Comparison of ENCODE assay signal across 14 cellular contexts in the genomic region with DNA sequence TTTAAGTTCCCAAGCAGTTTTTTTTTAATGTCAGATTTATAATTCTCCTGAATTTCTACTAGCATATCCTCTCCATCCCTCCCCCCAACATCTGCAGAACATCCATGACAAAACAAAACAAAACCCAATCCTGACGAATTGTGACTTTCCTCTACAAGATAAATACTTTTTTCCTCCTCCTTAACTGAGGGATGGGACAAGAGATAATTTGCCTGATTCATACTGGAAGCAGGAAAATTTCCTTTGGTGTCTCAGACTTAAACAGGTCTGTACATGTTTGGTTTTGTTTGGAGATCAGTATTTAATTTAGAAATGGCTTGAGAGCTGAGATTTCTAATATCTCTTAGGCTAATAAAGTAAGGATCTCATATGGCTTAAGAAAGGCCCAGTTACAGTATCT. TPM values are rescaled to one million over a fixed set of nuclear protein-coding genes. Genes with fewer than 3 reads are reported as not detected.
DNase-seq lines count a peak whose midpoint lies in the region; ATAC-seq, FAIRE-seq and TF ChIP-seq lines count a peak whose summit lies in the region.
"Had no signal": no experiment of that assay in that cellular context is flagged by ENCODE, and none has a peak within 500 bp of the region (broad histone marks: within the 10 kb centered on the region; RNA-seq: fewer than 3 reads in every experiment).

No MANE protein-coding gene starts in this region.

- DNase-seq in HCT116 (ENCODE audit: low read depth, low spot score): no peak
- peak; percentile 45 for DNase-seq in MCF 10A (ENCODE audit: unreplicated experiment)
- DNase-seq in keratinocyte (ENCODE audit: low read depth, low spot score): no peak
- DNase-seq in gastrocnemius medialis: no peak
- no peak for DNase-seq in SK-N-DZ (ENCODE audit: low spot score)
- no peak for DNase-seq in GM10266 (ENCODE audit: extremely low spot score)
- no peak for DNase-seq in erythroblast (lab: John Stamatoyannopoulos, UW)
- DNase-seq: activated naive CD4-positive, alpha-beta T cell treated with anti-CD3 and anti-CD28 coated beads, Interleukin-2, amount 10 ng/mL, durations not matched to agents 7 days and 5 days; effector CD4-positive, alpha-beta T cell; NCI-H1436 treated with DMSO at 0.1 percent for 48 hours; occipital lobe had no signal

- intact Hi-C loops in HCT116 (cut with micrococcal nuclease): no loop called here
- intact Hi-C loops in MCF 10A (cut with micrococcal nuclease): loop anchor here (1.0 to 10.0 kb wide), 5 partner anchors 32 to 160 kb away; no protein-coding TSS in a partner anchor
- intact Hi-C loops in gastrocnemius medialis (cut with DNase I; ENCODE audit: low total_unique reads): no loop called here

- no peak for ATAC-seq in HCT116
- ATAC-seq in gastrocnemius medialis: no peak
- no peak for ATAC-seq in GM21717 (IDR thresholded peaks at IDR 0.05; ENCODE audit: unreplicated experiment)

- H3K4me2 ChIP-seq in HCT116 (ENCODE audit: low read length): no peak overlapping the region
- H3K4me2 ChIP-seq in keratinocyte (ENCODE audit: control insufficient read depth, extremely low read depth, insufficient read depth, low read depth, low read length): peak overlapping the region; percentile 66

- H3K9me2 ChIP-seq in HCT116 (ENCODE audit: insufficient read depth): no peaks in the 10 kb centered on the region

- no peak overlapping the region for H3K9ac ChIP-seq in HCT116 (ENCODE audit: low read length)
- H3K9ac ChIP-seq in keratinocyte (ENCODE audit: control insufficient read depth, extremely low read depth, insufficient read depth, low read length): no peak overlapping the region

- H3K4me3 Mint-ChIP-seq in MCF 10A (ENCODE audit: unreplicated experiment): peak overlapping the region; percentile 90
- H3K4me3 Mint-ChIP-seq: activated naive CD4-positive, alpha-beta T cell treated with anti-CD3 and anti-CD28 coated beads, Interleukin-2, amount 10 ng/mL, durations not matched to agents 7 days and 5 days had no signal

- POLR2A ChIA-PET in HCT116 (lab: Charles Lee): no interaction called here
- POLR2A ChIA-PET in MCF 10A (lab: Yijun Ruan, JAX): interaction anchor here (0.7 to 5.6 kb wide), 11 partner anchors 10 to 317 kb away, joined by 3 to 121 read pairs (median 4); no protein-coding TSS in a partner anchor

- H3K79me2 ChIP-seq in HCT116 (ENCODE audit: insufficient read depth, low read length): no peaks in the 10 kb centered on the region
- H3K79me2 ChIP-seq in keratinocyte (ENCODE audit: control insufficient read depth, insufficient read depth, low read length): peaks cover 6% of the 10 kb centered on the region

- dilution Hi-C loops in keratinocyte (cut with MboI; ENCODE audit: extremely low pct_ligation_motif_present, low sequenced_read_pairs): no loop called here

- no peak for FAIRE-seq in keratinocyte (lab: Jason Lieb, UNC)

- H3K36me3 ChIP-seq in HCT116 (ENCODE audit: control insufficient read depth in 1 of 2, insufficient read depth in 2 of 2, low read length in 2 of 2) (no peaks in the 10 kb centered on the region), keratinocyte (ENCODE audit: control insufficient read depth in 2 of 2, extremely low read depth in 1 of 2, insufficient read depth in 2 of 2, low read length in 2 of 2) (no peaks in the 10 kb centered on the region), gastrocnemius medialis (no peaks in the 10 kb centered on the region)
- H3K36me3 ChIP-seq: tibial nerve had no signal

- TF ChIP-seq POLR2A in HCT116 (IDR thresholded peaks at IDR 0.05; ENCODE audit: borderline replicate concordance, extremely low read depth, insufficient read depth, insufficient read length) (no peak), gastrocnemius medialis (IDR thresholded peaks at IDR 0.05) (no peak), erythroblast (IDR thresholded peaks at IDR 0.05; ENCODE audit: low read length) (no peak)

- no peaks in the 10 kb centered on the region for H3K27me3 Mint-ChIP-seq in MCF 10A (ENCODE audit: insufficient read depth, unreplicated experiment)

- RAD21 ChIA-PET in HCT116 (lab: Charles Lee; ENCODE audit: low non-redundant PET in 1 of 2, low total read pairs in 2 of 2, uncharacterized antibody in 2 of 2, unreplicated experiment in 2 of 2): no interaction called here

- H3K27me3 ChIP-seq in HCT116 (ENCODE audit: insufficient read depth, low read length) (no peaks in the 10 kb centered on the region), keratinocyte (ENCODE audit: control insufficient read depth, extremely low read depth, insufficient read depth, low read length) (no peaks in the 10 kb centered on the region), gastrocnemius medialis (no peaks in the 10 kb centered on the region)
- H3K27me3 ChIP-seq: tibial nerve had no signal

- H4K20me1 ChIP-seq in HCT116 (ENCODE audit: insufficient read depth) (no peaks in the 10 kb centered on the region), keratinocyte (ENCODE audit: control insufficient read depth, extremely low read depth, insufficient read depth, low read length) (no peaks in the 10 kb centered on the region)

- no TSS peak for BruUV-seq in HCT116 (replicated peaks; lab: Mats Ljungman, UMichigan)
- BruUV-seq in MCF 10A (replicated peaks; lab: Mats Ljungman, UMichigan): no TSS peak

- CTCF ChIA-PET in HCT116 (lab: Charles Lee): no interaction called here
- CTCF ChIA-PET in MCF 10A (lab: Yijun Ruan, JAX): interaction anchor here (0.6 to 3.7 kb wide), 3 partner anchors 27 to 318 kb away, joined by 4 to 24 read pairs (median 6); no protein-coding TSS in a partner anchor

- H3K4me1 Mint-ChIP-seq in MCF 10A (ENCODE audit: insufficient read depth, unreplicated experiment): peaks cover 45% of the 10 kb centered on the region
- H3K4me1 Mint-ChIP-seq: activated naive CD4-positive, alpha-beta T cell treated with anti-CD3 and anti-CD28 coated beads, Interleukin-2, amount 10 ng/mL, durations not matched to agents 7 days and 5 days had no signal

- H3K4me1 ChIP-seq in HCT116 (ENCODE audit: control insufficient read depth in 1 of 2, insufficient read depth in 2 of 2, low read length in 2 of 2): peaks cover 0 to 5% of the 10 kb centered on the region in 2 experiments; a peak in 1 of 4 replicates
- H3K4me1 ChIP-seq in keratinocyte (ENCODE audit: control insufficient read depth, extremely low read depth, insufficient read depth, low read length): peaks cover 38% of the 10 kb centered on the region
- H3K4me1 ChIP-seq in gastrocnemius medialis: peaks cover 4 to 8% of the 10 kb centered on the region in 2 donors

- H3K9me3 Mint-ChIP-seq in MCF 10A (ENCODE audit: unreplicated experiment): no peaks in the 10 kb centered on the region
- H3K9me3 Mint-ChIP-seq: activated naive CD4-positive, alpha-beta T cell treated with anti-CD3 and anti-CD28 coated beads, Interleukin-2, amount 10 ng/mL, durations not matched to agents 7 days and 5 days had no signal

- H3K9me3 ChIP-seq in HCT116 (ENCODE audit: control insufficient read depth in 1 of 2, insufficient read depth in 1 of 2, low read depth in 1 of 2, low read length in 2 of 2) (no peaks in the 10 kb centered on the region), keratinocyte (ENCODE audit: control insufficient read depth, low read depth, low read length) (no peaks in the 10 kb centered on the region), gastrocnemius medialis (no peaks in the 10 kb centered on the region)
- H3K9me3 ChIP-seq: tibial nerve had no signal

- peaks cover 18% of the 10 kb centered on the region for H3K36me3 Mint-ChIP-seq in MCF 10A (ENCODE audit: insufficient read depth, unreplicated experiment)
- H3K36me3 Mint-ChIP-seq: activated naive CD4-positive, alpha-beta T cell treated with anti-CD3 and anti-CD28 coated beads, Interleukin-2, amount 10 ng/mL, durations not matched to agents 7 days and 5 days had no signal

- no peak for TF ChIP-seq RAD21 in HCT116 (IDR thresholded peaks at IDR 0.05; ENCODE audit: low read depth)

- H3K27ac ChIP-seq in HCT116 (ENCODE audit: low read depth, low read length) (no peak overlapping the region), keratinocyte (ENCODE audit: control insufficient read depth, insufficient read depth, low read length) (peak overlapping the region; percentile 25), gastrocnemius medialis (peak overlapping the region; percentile 74 to 80 (median 79))
- H3K27ac ChIP-seq: C4-2B had no signal

- no peaks in the 10 kb centered on the region for H3K9me1 ChIP-seq in keratinocyte (ENCODE audit: control insufficient read depth, extremely low read depth, insufficient read depth, low read length)

- H2AFZ ChIP-seq in HCT116 (ENCODE audit: low read depth, low read length, poor library complexity, severe bottlenecking) (peak overlapping the region; percentile 11), keratinocyte (ENCODE audit: control insufficient read depth, low read length) (no peak overlapping the region)

- in situ Hi-C loops in gastrocnemius medialis (cut with MboI; ENCODE audit: low sequenced_read_pairs in 4 of 4): no loop called here

- peak overlapping the region; percentile 86 for H3K27ac Mint-ChIP-seq in MCF 10A (ENCODE audit: low read depth, unreplicated experiment)
- H3K27ac Mint-ChIP-seq: activated naive CD4-positive, alpha-beta T cell treated with anti-CD3 and anti-CD28 coated beads, Interleukin-2, amount 10 ng/mL, durations not matched to agents 7 days and 5 days had no signal

- H3K4me3 ChIP-seq in HCT116 (replicated peaks in 1 of 2; ENCODE audit: low read depth in 1 of 2, low read length in 2 of 2) (no peak overlapping the region), keratinocyte (ENCODE audit: control insufficient read depth in 2 of 3, extremely low read depth in 1 of 3, insufficient read depth in 2 of 3, low read depth in 1 of 3, low read length in 3 of 3) (peak overlapping the region; percentile 15 to 60 (median 47)), gastrocnemius medialis (peak overlapping the region; percentile 47 to 61 (median 53))

- no peak for TF ChIP-seq CTCF in HCT116 (IDR thresholded peaks at IDR 0.05 in 2 of 3, conservative IDR thresholded peaks at IDR 0.05 in 1 of 3; ENCODE audit: borderline replicate concordance in 1 of 3, insufficient read depth in 1 of 3, low read depth in 2 of 3, low read length in 2 of 3)
- no peak for TF ChIP-seq CTCF in MCF 10A (IDR thresholded peaks at IDR 0.05; ENCODE audit: unreplicated experiment)
- TF ChIP-seq CTCF in keratinocyte (optimal IDR thresholded peaks at IDR 0.05 in 1 of 3, IDR thresholded peaks at IDR 0.05 in 1 of 3, conservative IDR thresholded peaks at IDR 0.05 in 1 of 3; ENCODE audit: extremely low read depth in 1 of 3, insufficient read depth in 2 of 3, low read length in 3 of 3): no peak
- TF ChIP-seq CTCF in gastrocnemius medialis (IDR thresholded peaks at IDR 0.05 in 4 of 5, conservative IDR thresholded peaks at IDR 0.05 in 1 of 5): no peak
- no peak for TF ChIP-seq CTCF in GM10266 (IDR thresholded peaks at IDR 0.05; ENCODE audit: control insufficient read depth, insufficient read depth, low read depth, missing control alignments)

RNA-seq across cellular contexts. Expression of a gene that starts 2.2 kb away (rescaled TPM):
- total RNA-seq in HCT116 (2021; ENCODE audit: unreplicated experiment) (0.27 TPM), MCF 10A (2022) (14.7 and 16.4 TPM in 2 replicates), gastrocnemius medialis (10 to 100 TPM; 15.1 to 35.4 (median 31.1) TPM)
- polyA plus RNA-seq in HCT116 (2012): 0.12 and 0.27 TPM in 2 replicates
- 5.3 to 10.2 TPM (median 9.4 TPM) in 3 replicates for polyA plus RNA-seq in keratinocyte
- polyA plus RNA-seq in keratinocyte (2011; ENCODE audit: low read depth): 0.90 TPM
- 5.7 and 5.9 TPM in 2 replicates for polyA plus RNA-seq in keratinocyte (2011; cell fraction: cytosol; rRNA removed)
- 8.0 and 8.9 TPM in 2 replicates for polyA plus RNA-seq in keratinocyte (2011; cell fraction: nucleus; rRNA removed)
- 0.73 and 9.6 TPM in 2 replicates for polyA plus RNA-seq in keratinocyte (2012; ENCODE audit: low replicate concordance)
- 6.7 to 10.6 TPM (median 6.8 TPM) in 3 replicates for polyA minus RNA-seq in keratinocyte
- 7.1 TPM for polyA minus RNA-seq in keratinocyte (2011; cell fraction: cytosol; rRNA and poly(A)+ RNA removed)
- polyA minus RNA-seq in keratinocyte (2011; cell fraction: nucleus; rRNA and poly(A)+ RNA removed): 5.5 and 7.4 TPM in 2 replicates
- not detected in 2 replicates for polyA plus RNA-seq in SK-N-DZ (2014; cell fraction: cytosol; rRNA removed)
- not detected in 2 replicates for polyA plus RNA-seq in SK-N-DZ (2014; cell fraction: nucleus; rRNA removed)

Comparison
In these comparisons a context has a peak if more than half of its experiments do, and no peak if none do; other contexts are left out.
1. H3K4me3 ChIP-seq: peak in keratinocyte (3 of 3) and gastrocnemius medialis (4 of 4); none in HCT116 (0 of 2).
2. RNA of a gene that starts 2.2 kb away (total RNA-seq): 15.1 to 35.4 TPM in gastrocnemius medialis and 14.7 to 16.4 TPM in MCF 10A; 0.27 TPM in HCT116 (single experiment); every median in the first group is over 10 times any median in the second.